Comparison of ENCODE assay signal across 13 cellular contexts in the genomic region with DNA sequence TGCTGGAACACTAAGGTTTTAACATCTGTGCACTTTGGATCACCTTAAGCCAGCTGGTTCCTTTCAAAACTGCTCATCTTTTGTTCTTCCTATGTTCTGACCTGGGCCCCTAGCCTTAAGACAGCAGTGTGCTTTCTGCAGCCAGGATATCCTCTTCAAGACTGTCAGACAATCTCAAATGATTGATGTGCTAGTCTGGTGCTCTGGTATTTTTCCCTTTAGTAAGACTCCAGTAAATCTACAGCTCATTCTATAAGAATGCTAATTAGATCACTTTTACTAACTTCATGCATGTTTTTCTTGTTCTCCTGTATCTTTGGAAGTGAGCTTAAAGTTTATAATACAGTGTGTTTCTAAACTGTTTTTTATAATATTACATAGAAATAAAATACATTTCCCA.
A peak's percentile ranks its signal among the peaks of the same experiment; 100 is the strongest.
DNase-seq lines count a peak whose midpoint lies in the region; ATAC-seq and TF ChIP-seq lines count a peak whose summit lies in the region.
"Had no signal": no experiment of that assay in that cellular context is flagged by ENCODE, and none has a peak within 500 bp of the region (broad histone marks: within the 10 kb centered on the region; RNA-seq: fewer than 3 reads in every experiment).

No MANE protein-coding gene starts in this region.

- TF ChIP-seq CTCF in brain microvascular endothelial cell (IDR thresholded peaks at IDR 0.05; ENCODE audit: low read depth, low read length, missing control alignments), result no peak
- TF ChIP-seq CTCF in right lobe of liver (IDR thresholded peaks at IDR 0.05), result no peak
- TF ChIP-seq CTCF in GM13977 (IDR thresholded peaks at IDR 0.05; ENCODE audit: extremely low read depth, insufficient read depth, missing control alignments), result no peak

- H3K27ac ChIP-seq in ACC112 (ENCODE audit: low read depth, low read length), result peak overlapping the region; percentile 92
- peak overlapping the region; percentile 72 for H3K27ac ChIP-seq in brain microvascular endothelial cell
- H3K27ac ChIP-seq in right lobe of liver, result peak overlapping the region; percentile 49 to 89 (median 89)
- H3K27ac ChIP-seq: BLaER1 treated with 17β-estradiol and CSF1 and Interleukin-3, amounts not matched to agents 10 nM and 100 nM had no signal

- no peaks in the 10 kb centered on the region for H3K36me3 ChIP-seq in ACC112 (ENCODE audit: insufficient read depth, low read length)
- H3K36me3 ChIP-seq in brain microvascular endothelial cell (replicated peaks), result no peaks in the 10 kb centered on the region
- no peaks in the 10 kb centered on the region for H3K36me3 ChIP-seq in right lobe of liver
- H3K36me3 ChIP-seq: BLaER1 treated with 17β-estradiol and CSF1 and Interleukin-3, amounts not matched to agents 10 nM and 100 nM had no signal

- H3K27me3 Mint-ChIP-seq in T-helper 2 cell treated with Interferon-gamma antibody and Interleukin-4, amounts not matched to agents 5 μg/mL and 100 μg/mL, for 36 hours (ENCODE audit: low read depth), result no peaks in the 10 kb centered on the region
- H3K27me3 Mint-ChIP-seq: activated B cell treated with CpG ODN at 0.5 μM for 24 hours; activated naive CD4-positive, alpha-beta T cell treated with anti-CD3 and anti-CD28 coated beads, Interleukin-2, amount 50 U/mL, for 24 hours; memory B cell had no signal

- in situ Hi-C loops in brain microvascular endothelial cell (cut with HindIII; ENCODE audit: low pct_ligation_motif_present, low sequenced_read_pairs) (no loop called here), GM13977 (cut with MboI; ENCODE audit: low pct_unique_long_range_greater_than_20kb, low sequenced_read_pairs, unreplicated experiment) (no loop called here)

- peaks cover 53% of the 10 kb centered on the region for H3K4me1 ChIP-seq in ACC112 (ENCODE audit: control insufficient read depth, insufficient read depth, low read length, unreplicated experiment)
- peaks cover 0 to 52% (median 21%) of the 10 kb centered on the region in 4 donors for H3K4me1 ChIP-seq in right lobe of liver
- H3K4me1 ChIP-seq: BLaER1 treated with 17β-estradiol and CSF1 and Interleukin-3, amounts not matched to agents 10 nM and 100 nM had no signal

- no peak overlapping the region for H3K4me3 ChIP-seq in ACC112 (ENCODE audit: low read depth, low read length)
- no peak overlapping the region for H3K4me3 ChIP-seq in brain microvascular endothelial cell (ENCODE audit: low read depth, low read length)
- no peak overlapping the region for H3K4me3 ChIP-seq in right lobe of liver
- H3K4me3 ChIP-seq: BLaER1 treated with 17β-estradiol and CSF1 and Interleukin-3, amounts not matched to agents 10 nM and 100 nM had no signal

- no peaks in the 10 kb centered on the region for H3K4me1 Mint-ChIP-seq in T-helper 2 cell treated with Interferon-gamma antibody and Interleukin-4, amounts not matched to agents 5 μg/mL and 100 μg/mL, for 36 hours (ENCODE audit: low read depth)
- H3K4me1 Mint-ChIP-seq: activated B cell treated with CpG ODN at 0.5 μM for 24 hours; activated naive CD4-positive, alpha-beta T cell treated with anti-CD3 and anti-CD28 coated beads, Interleukin-2, amount 50 U/mL, for 24 hours; memory B cell had no signal

- H3K9me3 Mint-ChIP-seq in T-helper 2 cell treated with Interferon-gamma antibody and Interleukin-4, amounts not matched to agents 5 μg/mL and 100 μg/mL, for 36 hours, result no peaks in the 10 kb centered on the region
- H3K9me3 Mint-ChIP-seq: activated B cell treated with CpG ODN at 0.5 μM for 24 hours; activated naive CD4-positive, alpha-beta T cell treated with anti-CD3 and anti-CD28 coated beads, Interleukin-2, amount 50 U/mL, for 24 hours; memory B cell had no signal

- no peak overlapping the region for H2AFZ ChIP-seq in ACC112 (ENCODE audit: low read length, unreplicated experiment)

- no peaks in the 10 kb centered on the region for H3K79me2 ChIP-seq in ACC112 (ENCODE audit: control insufficient read depth, insufficient read depth, low read length, unreplicated experiment)

- no peak overlapping the region for H3K27ac Mint-ChIP-seq in T-helper 2 cell treated with Interferon-gamma antibody and Interleukin-4, amounts not matched to agents 5 μg/mL and 100 μg/mL, for 36 hours
- H3K27ac Mint-ChIP-seq: activated B cell treated with CpG ODN at 0.5 μM for 24 hours; activated naive CD4-positive, alpha-beta T cell treated with anti-CD3 and anti-CD28 coated beads, Interleukin-2, amount 50 U/mL, for 24 hours; memory B cell had no signal

- peak; percentile 27 for DNase-seq in brain microvascular endothelial cell
- DNase-seq in right lobe of liver, result no peak
- no peak for DNase-seq in NCI-H446 (lab: John Stamatoyannopoulos, UW)
- no peak for DNase-seq in GM13977 (ENCODE audit: low spot score)
- DNase-seq in T-helper 2 cell treated with Interferon-gamma antibody and Interleukin-4, amounts not matched to agents 5 μg/mL and 100 μg/mL, for 36 hours (ENCODE audit: low spot score), result no peak
- DNase-seq: activated B cell treated with CpG ODN at 0.5 μM for 24 hours, NCI-H1436 had no signal

- ATAC-seq in HG02885 (IDR thresholded peaks at IDR 0.05; ENCODE audit: poor library complexity, unreplicated experiment), result peak; percentile 35
- peak in 2 of 4 donors; percentile 4 to 7 for ATAC-seq in right lobe of liver
- no peak for ATAC-seq in GM21528 (IDR thresholded peaks at IDR 0.05; ENCODE audit: low FRiP score, unreplicated experiment)

- no peak for TF ChIP-seq POLR2A in right lobe of liver (IDR thresholded peaks at IDR 0.05)

- no peaks in the 10 kb centered on the region for H3K9me3 ChIP-seq in right lobe of liver
- H3K9me3 ChIP-seq: BLaER1 treated with 17β-estradiol and CSF1 and Interleukin-3, amounts not matched to agents 10 nM and 100 nM had no signal

- no peaks in the 10 kb centered on the region for H3K36me3 Mint-ChIP-seq in T-helper 2 cell treated with Interferon-gamma antibody and Interleukin-4, amounts not matched to agents 5 μg/mL and 100 μg/mL, for 36 hours (ENCODE audit: low read depth)
- H3K36me3 Mint-ChIP-seq: activated naive CD4-positive, alpha-beta T cell treated with anti-CD3 and anti-CD28 coated beads, Interleukin-2, amount 50 U/mL, for 24 hours; memory B cell had no signal

- intact Hi-C loops in right lobe of liver (cut with DNase I), result no loop called here

- H3K4me3 Mint-ChIP-seq in T-helper 2 cell treated with Interferon-gamma antibody and Interleukin-4, amounts not matched to agents 5 μg/mL and 100 μg/mL, for 36 hours, result no peak overlapping the region
- H3K4me3 Mint-ChIP-seq: activated B cell treated with CpG ODN at 0.5 μM for 24 hours; activated naive CD4-positive, alpha-beta T cell treated with anti-CD3 and anti-CD28 coated beads, Interleukin-2, amount 50 U/mL, for 24 hours; memory B cell had no signal

- no peaks in the 10 kb centered on the region for H3K27me3 ChIP-seq in ACC112 (ENCODE audit: insufficient read depth, low read length)
- no peaks in the 10 kb centered on the region for H3K27me3 ChIP-seq in brain microvascular endothelial cell (replicated peaks)
- H3K27me3 ChIP-seq in right lobe of liver, result no peaks in the 10 kb centered on the region
- H3K27me3 ChIP-seq: BLaER1 treated with 17β-estradiol and CSF1 and Interleukin-3, amounts not matched to agents 10 nM and 100 nM had no signal
